8 cellular contexts compared by ENCODE assay signal in the genomic region with DNA sequence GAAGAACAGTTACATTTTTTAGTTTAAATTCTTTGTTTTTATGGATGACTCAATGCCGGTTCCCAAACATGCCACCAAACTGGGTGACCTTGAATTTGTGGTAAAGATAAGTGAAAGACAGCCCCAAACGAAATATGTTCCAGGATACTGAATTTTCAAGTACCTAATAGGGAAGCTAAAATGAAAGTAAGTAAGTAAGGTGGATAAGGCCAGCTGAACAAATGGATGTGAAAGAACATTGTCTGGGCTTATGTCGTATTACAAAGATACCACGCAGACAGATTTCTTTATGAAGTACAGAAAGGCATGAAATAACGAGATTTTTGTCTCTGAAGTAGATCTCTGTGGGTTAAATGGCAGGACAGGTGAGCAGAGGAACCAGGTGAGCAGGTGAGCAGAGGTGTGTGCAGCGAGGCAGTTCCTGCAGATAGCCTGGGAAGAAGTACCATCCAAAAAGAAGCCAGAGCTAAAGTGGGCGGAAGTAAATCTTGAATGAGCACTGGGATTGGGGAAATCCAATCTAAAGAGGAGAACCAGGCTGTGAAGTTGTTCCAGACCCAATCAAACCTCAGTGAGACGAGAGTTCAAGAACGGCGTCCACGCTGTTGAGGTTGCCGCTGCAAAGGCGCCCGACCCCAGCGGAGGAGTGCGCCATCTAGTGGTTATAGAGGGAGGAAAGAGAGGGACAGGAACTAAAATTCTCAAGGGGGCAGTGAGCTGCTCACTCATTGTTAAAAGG.
DNase-seq lines count a peak whose midpoint lies in the region; TF ChIP-seq lines count a peak whose summit lies in the region.

No MANE protein-coding gene starts in this region.

- no peak for TF ChIP-seq POLR2A in erythroblast (IDR thresholded peaks at IDR 0.05; ENCODE audit: low read length)

- TF ChIP-seq CTCF in GM20000 (IDR thresholded peaks at IDR 0.05; ENCODE audit: extremely low read depth, missing control alignments) = peak; percentile 62
- peak; percentile 89 for TF ChIP-seq CTCF in OCI-LY1 (IDR thresholded peaks at IDR 0.05; ENCODE audit: low read length)
- TF ChIP-seq CTCF in nephron progenitor cell (IDR thresholded peaks at IDR 0.05) = peak; percentile 95

- H2AFZ ChIP-seq in OCI-LY1 (ENCODE audit: low read length) = no peak overlapping the region

- H3K4me3 Mint-ChIP-seq in nephron progenitor cell = no peak overlapping the region

- H3K9me3 ChIP-seq in OCI-LY1 (ENCODE audit: low read length) = no peaks in the 10 kb centered on the region

- H3K27me3 Mint-ChIP-seq in nephron progenitor cell (ENCODE audit: low read depth, poor library complexity) = peaks cover 31% of the 10 kb centered on the region

- DNase-seq in D341Med (ENCODE audit: low spot score) (peak; percentile 89), GM20000 (ENCODE audit: low spot score) (peak; percentile 82), HPDE6-E6E7 (ENCODE audit: extremely low spot score) (peak; percentile 49), erythroblast (lab: John Stamatoyannopoulos, UW) (peak; percentile 58 to 74), nephron progenitor cell (peak; percentile 76), superior temporal gyrus (ENCODE audit: extremely low spot score) (peak; percentile 67)
- DNase-seq in activated CD8-positive, alpha-beta memory T cell treated with anti-CD3 and anti-CD28 coated beads, Interleukin-2, amount 50 U/mL, for 48 hours = peak; percentile 85

- no peak overlapping the region for H3K9ac ChIP-seq in OCI-LY1 (ENCODE audit: low read length)

- no peaks in the 10 kb centered on the region for H3K4me1 ChIP-seq in OCI-LY1 (ENCODE audit: insufficient read depth, low read length, severe bottlenecking)

- H3K27ac ChIP-seq in OCI-LY1 (ENCODE audit: low read depth, low read length, poor library complexity, severe bottlenecking) = no peak overlapping the region

- no peaks in the 10 kb centered on the region for H3K27me3 ChIP-seq in OCI-LY1 (ENCODE audit: insufficient read depth, low read length)

- H4K20me1 ChIP-seq in OCI-LY1 (ENCODE audit: insufficient read depth, low read length) = no peaks in the 10 kb centered on the region

- no peaks in the 10 kb centered on the region for H3K36me3 ChIP-seq in OCI-LY1 (ENCODE audit: insufficient read depth, low read length)

- no peaks in the 10 kb centered on the region for H3K36me3 Mint-ChIP-seq in nephron progenitor cell (ENCODE audit: low read depth)

- no peaks in the 10 kb centered on the region for H3K9me3 Mint-ChIP-seq in nephron progenitor cell

- H3K4me1 Mint-ChIP-seq in nephron progenitor cell = peaks cover 37% of the 10 kb centered on the region

- peak overlapping the region; percentile 1; the same call in 1 of the 2 replicates for H3K4me2 ChIP-seq in OCI-LY1 (ENCODE audit: low read length)

- H3K27ac Mint-ChIP-seq in nephron progenitor cell = no peak overlapping the region

- H3K4me3 ChIP-seq in OCI-LY1 (ENCODE audit: low read depth, low read length, poor library complexity, severe bottlenecking) = no peak overlapping the region

- H3K79me2 ChIP-seq in OCI-LY1 (ENCODE audit: insufficient read depth, low read length) = no peaks in the 10 kb centered on the region

- no peaks in the 10 kb centered on the region for H3K9me2 ChIP-seq in OCI-LY1 (ENCODE audit: low read depth, low read length)

- H3F3A ChIP-seq in OCI-LY1 (ENCODE audit: insufficient read depth, low read length) = no peaks in the 10 kb centered on the region
